1 cellular context compared by ENCODE assay signal in the genomic region with DNA sequence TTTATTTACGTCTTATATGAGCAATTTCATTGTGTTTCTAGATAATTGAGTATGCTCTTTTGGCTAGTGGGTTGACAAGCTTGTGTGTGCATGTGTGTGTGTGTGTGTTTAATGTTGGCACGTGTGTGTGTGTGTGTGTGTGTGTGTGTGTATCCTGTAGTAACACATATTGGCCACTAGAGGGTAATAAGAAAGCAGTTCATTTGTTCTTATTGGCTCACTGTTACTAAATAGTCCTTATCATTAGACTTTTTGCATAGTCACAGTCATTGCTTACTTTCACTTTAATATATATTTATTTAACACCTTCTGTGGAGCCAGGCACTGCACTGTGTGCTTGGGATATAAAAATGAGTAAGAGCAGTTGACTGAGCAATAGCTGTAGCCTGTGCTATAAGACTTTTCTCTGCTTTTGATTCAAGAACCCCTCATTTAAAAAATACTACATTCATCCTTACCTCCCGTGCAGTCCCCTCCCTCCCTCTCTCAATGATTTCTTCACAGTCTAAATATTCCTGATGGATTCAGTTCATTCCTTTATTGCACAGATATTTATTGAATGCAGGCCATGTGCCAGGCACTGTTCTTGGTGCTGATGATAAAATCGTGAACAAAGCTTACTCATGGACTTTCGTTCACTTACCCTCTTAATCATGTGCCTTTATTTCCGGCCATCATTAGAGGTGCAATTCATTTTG.
TF ChIP-seq lines count a peak whose summit lies in the region.

No MANE protein-coding gene starts in this region.

TF ChIP-seq in GM12878, 131 proteins besides CTCF, POLR2A, EP300 and RAD21 (continued from another document and continues in another):
- TF ChIP-seq GATAD2B (conservative IDR thresholded peaks at IDR 0.05; ENCODE audit: low read depth) (no peak), BMI1 (IDR thresholded peaks at IDR 0.05; ENCODE audit: borderline replicate concordance) (no peak), RCOR1 (conservative IDR thresholded peaks at IDR 0.05; ENCODE audit: low read depth, low read length) (no peak), IRF4 (IDR thresholded peaks at IDR 0.05; ENCODE audit: low read depth, low read length) (peak; percentile 77), NRF1 (conservative IDR thresholded peaks at IDR 0.05; ENCODE audit: low read depth, low read length) (no peak), SIX5 (IDR thresholded peaks at IDR 0.05; ENCODE audit: low read depth, low read length, severe bottlenecking) (no peak), ZNF622 (IDR thresholded peaks at IDR 0.05) (no peak), SRF (IDR thresholded peaks at IDR 0.05; ENCODE audit: low read depth in 2 of 2, low read length in 2 of 2) (no peak), SUZ12 (IDR thresholded peaks at IDR 0.05; ENCODE audit: unreplicated experiment) (no peak), ATF7 (IDR thresholded peaks at IDR 0.05; ENCODE audit: low read depth) (peak; percentile 34; the same call in 1 of the 2 replicates), POLR2AphosphoS2 (IDR thresholded peaks at IDR 0.05; ENCODE audit: low read depth, low read length) (no peak), PAX8 (IDR thresholded peaks at IDR 0.05) (no peak), MTA3 (IDR thresholded peaks at IDR 0.05; ENCODE audit: borderline replicate concordance, low read length) (no peak), TCF7 (IDR thresholded peaks at IDR 0.05; ENCODE audit: borderline replicate concordance) (no peak), KDM1A (IDR thresholded peaks at IDR 0.05; ENCODE audit: borderline replicate concordance) (no peak), ZNF207 (IDR thresholded peaks at IDR 0.05; ENCODE audit: borderline replicate concordance) (no peak), NBN (IDR thresholded peaks at IDR 0.05) (peak; percentile 87), IKZF1 (conservative IDR thresholded peaks at IDR 0.05) (no peak), NFXL1 (IDR thresholded peaks at IDR 0.05; ENCODE audit: borderline replicate concordance) (no peak), FOXM1 (IDR thresholded peaks at IDR 0.05; ENCODE audit: low read depth, low read length) (no peak), MYC (IDR thresholded peaks at IDR 0.05; ENCODE audit: insufficient read depth, insufficient read length, insufficient replicate concordance, low read length, severe bottlenecking) (no peak), LARP7 (IDR thresholded peaks at IDR 0.05) (no peak), SMAD1 (IDR thresholded peaks at IDR 0.05; ENCODE audit: low read depth, partially characterized antibody) (no peak), ZBED1 (IDR thresholded peaks at IDR 0.05; ENCODE audit: borderline replicate concordance) (no peak), HDGF (IDR thresholded peaks at IDR 0.05) (peak; percentile 54; the same call in 1 of the 2 replicates), ETV6 (conservative IDR thresholded peaks at IDR 0.05 in 1 of 2, IDR thresholded peaks at IDR 0.05 in 1 of 2; ENCODE audit: borderline replicate concordance in 1 of 2, low read depth in 1 of 2) (no peak), POU2F2 (IDR thresholded peaks at IDR 0.05; ENCODE audit: borderline replicate concordance, low read depth, low read length) (0 out of 3 replicates have a peak, but pooled peaks have one; percentile 30), FOS (IDR thresholded peaks at IDR 0.05; ENCODE audit: borderline replicate concordance, extremely low read depth, insufficient read length) (no peak), SMC3 (IDR thresholded peaks at IDR 0.05; ENCODE audit: borderline replicate concordance, low read length) (peak; percentile 40; the same call in 1 of the 2 replicates)
- TF ChIP-seq, protein P1, sequence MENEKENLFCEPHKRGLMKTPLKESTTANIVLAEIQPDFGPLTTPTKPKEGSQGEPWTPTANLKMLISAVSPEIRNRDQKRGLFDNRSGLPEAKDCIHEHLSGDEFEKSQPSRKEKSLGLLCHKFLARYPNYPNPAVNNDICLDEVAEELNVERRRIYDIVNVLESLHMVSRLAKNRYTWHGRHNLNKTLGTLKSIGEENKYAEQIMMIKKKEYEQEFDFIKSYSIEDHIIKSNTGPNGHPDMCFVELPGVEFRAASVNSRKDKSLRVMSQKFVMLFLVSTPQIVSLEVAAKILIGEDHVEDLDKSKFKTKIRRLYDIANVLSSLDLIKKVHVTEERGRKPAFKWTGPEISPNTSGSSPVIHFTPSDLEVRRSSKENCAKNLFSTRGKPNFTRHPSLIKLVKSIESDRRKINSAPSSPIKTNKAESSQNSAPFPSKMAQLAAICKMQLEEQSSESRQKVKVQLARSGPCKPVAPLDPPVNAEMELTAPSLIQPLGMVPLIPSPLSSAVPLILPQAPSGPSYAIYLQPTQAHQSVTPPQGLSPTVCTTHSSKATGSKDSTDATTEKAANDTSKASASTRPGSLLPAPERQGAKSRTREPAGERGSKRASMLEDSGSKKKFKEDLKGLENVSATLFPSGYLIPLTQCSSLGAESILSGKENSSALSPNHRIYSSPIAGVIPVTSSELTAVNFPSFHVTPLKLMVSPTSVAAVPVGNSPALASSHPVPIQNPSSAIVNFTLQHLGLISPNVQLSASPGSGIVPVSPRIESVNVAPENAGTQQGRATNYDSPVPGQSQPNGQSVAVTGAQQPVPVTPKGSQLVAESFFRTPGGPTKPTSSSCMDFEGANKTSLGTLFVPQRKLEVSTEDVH (IDR thresholded peaks at IDR 0.05; ENCODE audit: low read depth, partially characterized antibody): no peak
- TF ChIP-seq, protein P2, sequence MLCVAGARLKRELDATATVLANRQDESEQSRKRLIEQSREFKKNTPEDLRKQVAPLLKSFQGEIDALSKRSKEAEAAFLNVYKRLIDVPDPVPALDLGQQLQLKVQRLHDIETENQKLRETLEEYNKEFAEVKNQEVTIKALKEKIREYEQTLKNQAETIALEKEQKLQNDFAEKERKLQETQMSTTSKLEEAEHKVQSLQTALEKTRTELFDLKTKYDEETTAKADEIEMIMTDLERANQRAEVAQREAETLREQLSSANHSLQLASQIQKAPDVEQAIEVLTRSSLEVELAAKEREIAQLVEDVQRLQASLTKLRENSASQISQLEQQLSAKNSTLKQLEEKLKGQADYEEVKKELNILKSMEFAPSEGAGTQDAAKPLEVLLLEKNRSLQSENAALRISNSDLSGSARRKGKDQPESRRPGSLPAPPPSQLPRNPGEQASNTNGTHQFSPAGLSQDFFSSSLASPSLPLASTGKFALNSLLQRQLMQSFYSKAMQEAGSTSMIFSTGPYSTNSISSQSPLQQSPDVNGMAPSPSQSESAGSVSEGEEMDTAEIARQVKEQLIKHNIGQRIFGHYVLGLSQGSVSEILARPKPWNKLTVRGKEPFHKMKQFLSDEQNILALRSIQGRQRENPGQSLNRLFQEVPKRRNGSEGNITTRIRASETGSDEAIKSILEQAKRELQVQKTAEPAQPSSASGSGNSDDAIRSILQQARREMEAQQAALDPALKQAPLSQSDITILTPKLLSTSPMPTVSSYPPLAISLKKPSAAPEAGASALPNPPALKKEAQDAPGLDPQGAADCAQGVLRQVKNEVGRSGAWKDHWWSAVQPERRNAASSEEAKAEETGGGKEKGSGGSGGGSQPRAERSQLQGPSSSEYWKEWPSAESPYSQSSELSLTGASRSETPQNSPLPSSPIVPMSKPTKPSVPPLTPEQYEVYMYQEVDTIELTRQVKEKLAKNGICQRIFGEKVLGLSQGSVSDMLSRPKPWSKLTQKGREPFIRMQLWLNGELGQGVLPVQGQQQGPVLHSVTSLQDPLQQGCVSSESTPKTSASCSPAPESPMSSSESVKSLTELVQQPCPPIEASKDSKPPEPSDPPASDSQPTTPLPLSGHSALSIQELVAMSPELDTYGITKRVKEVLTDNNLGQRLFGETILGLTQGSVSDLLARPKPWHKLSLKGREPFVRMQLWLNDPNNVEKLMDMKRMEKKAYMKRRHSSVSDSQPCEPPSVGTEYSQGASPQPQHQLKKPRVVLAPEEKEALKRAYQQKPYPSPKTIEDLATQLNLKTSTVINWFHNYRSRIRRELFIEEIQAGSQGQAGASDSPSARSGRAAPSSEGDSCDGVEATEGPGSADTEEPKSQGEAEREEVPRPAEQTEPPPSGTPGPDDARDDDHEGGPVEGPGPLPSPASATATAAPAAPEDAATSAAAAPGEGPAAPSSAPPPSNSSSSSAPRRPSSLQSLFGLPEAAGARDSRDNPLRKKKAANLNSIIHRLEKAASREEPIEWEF (IDR thresholded peaks at IDR 0.05; ENCODE audit: insufficient replicate concordance, low read depth, low read length): no peak
- TF ChIP-seq, protein P3, sequence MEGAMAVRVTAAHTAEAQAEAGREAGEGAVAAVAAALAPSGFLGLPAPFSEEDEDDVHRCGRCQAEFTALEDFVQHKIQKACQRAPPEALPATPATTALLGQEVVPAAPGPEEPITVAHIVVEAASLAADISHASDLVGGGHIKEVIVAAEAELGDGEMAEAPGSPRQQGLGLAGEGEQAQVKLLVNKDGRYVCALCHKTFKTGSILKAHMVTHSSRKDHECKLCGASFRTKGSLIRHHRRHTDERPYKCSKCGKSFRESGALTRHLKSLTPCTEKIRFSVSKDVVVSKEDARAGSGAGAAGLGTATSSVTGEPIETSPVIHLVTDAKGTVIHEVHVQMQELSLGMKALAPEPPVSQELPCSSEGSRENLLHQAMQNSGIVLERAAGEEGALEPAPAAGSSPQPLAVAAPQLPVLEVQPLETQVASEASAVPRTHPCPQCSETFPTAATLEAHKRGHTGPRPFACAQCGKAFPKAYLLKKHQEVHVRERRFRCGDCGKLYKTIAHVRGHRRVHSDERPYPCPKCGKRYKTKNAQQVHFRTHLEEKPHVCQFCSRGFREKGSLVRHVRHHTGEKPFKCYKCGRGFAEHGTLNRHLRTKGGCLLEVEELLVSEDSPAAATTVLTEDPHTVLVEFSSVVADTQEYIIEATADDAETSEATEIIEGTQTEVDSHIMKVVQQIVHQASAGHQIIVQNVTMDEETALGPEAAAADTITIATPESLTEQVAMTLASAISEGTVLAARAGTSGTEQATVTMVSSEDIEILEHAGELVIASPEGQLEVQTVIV (IDR thresholded peaks at IDR 0.05; ENCODE audit: borderline replicate concordance, partially characterized antibody): no peak
- TF ChIP-seq, protein P4, sequence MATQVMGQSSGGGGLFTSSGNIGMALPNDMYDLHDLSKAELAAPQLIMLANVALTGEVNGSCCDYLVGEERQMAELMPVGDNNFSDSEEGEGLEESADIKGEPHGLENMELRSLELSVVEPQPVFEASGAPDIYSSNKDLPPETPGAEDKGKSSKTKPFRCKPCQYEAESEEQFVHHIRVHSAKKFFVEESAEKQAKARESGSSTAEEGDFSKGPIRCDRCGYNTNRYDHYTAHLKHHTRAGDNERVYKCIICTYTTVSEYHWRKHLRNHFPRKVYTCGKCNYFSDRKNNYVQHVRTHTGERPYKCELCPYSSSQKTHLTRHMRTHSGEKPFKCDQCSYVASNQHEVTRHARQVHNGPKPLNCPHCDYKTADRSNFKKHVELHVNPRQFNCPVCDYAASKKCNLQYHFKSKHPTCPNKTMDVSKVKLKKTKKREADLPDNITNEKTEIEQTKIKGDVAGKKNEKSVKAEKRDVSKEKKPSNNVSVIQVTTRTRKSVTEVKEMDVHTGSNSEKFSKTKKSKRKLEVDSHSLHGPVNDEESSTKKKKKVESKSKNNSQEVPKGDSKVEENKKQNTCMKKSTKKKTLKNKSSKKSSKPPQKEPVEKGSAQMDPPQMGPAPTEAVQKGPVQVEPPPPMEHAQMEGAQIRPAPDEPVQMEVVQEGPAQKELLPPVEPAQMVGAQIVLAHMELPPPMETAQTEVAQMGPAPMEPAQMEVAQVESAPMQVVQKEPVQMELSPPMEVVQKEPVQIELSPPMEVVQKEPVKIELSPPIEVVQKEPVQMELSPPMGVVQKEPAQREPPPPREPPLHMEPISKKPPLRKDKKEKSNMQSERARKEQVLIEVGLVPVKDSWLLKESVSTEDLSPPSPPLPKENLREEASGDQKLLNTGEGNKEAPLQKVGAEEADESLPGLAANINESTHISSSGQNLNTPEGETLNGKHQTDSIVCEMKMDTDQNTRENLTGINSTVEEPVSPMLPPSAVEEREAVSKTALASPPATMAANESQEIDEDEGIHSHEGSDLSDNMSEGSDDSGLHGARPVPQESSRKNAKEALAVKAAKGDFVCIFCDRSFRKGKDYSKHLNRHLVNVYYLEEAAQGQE (IDR thresholded peaks at IDR 0.05; ENCODE audit: low read depth, low read length): 0 out of 2 replicates have a peak, but pooled peaks have one; percentile 52
- TF ChIP-seq, protein P5, sequence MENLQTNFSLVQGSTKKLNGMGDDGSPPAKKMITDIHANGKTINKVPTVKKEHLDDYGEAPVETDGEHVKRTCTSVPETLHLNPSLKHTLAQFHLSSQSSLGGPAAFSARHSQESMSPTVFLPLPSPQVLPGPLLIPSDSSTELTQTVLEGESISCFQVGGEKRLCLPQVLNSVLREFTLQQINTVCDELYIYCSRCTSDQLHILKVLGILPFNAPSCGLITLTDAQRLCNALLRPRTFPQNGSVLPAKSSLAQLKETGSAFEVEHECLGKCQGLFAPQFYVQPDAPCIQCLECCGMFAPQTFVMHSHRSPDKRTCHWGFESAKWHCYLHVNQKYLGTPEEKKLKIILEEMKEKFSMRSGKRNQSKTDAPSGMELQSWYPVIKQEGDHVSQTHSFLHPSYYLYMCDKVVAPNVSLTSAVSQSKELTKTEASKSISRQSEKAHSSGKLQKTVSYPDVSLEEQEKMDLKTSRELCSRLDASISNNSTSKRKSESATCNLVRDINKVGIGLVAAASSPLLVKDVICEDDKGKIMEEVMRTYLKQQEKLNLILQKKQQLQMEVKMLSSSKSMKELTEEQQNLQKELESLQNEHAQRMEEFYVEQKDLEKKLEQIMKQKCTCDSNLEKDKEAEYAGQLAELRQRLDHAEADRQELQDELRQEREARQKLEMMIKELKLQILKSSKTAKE (IDR thresholded peaks at IDR 0.05; ENCODE audit: low read depth, poor library complexity, severe bottlenecking): peak; percentile 20
- TF ChIP-seq, protein P6, sequence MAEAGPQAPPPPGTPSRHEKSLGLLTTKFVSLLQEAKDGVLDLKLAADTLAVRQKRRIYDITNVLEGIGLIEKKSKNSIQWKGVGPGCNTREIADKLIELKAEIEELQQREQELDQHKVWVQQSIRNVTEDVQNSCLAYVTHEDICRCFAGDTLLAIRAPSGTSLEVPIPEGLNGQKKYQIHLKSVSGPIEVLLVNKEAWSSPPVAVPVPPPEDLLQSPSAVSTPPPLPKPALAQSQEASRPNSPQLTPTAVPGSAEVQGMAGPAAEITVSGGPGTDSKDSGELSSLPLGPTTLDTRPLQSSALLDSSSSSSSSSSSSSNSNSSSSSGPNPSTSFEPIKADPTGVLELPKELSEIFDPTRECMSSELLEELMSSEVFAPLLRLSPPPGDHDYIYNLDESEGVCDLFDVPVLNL (IDR thresholded peaks at IDR 0.05; ENCODE audit: low read depth, low read length): no peak
